ENCODE assay signal across 3 cellular contexts in the genomic region with DNA sequence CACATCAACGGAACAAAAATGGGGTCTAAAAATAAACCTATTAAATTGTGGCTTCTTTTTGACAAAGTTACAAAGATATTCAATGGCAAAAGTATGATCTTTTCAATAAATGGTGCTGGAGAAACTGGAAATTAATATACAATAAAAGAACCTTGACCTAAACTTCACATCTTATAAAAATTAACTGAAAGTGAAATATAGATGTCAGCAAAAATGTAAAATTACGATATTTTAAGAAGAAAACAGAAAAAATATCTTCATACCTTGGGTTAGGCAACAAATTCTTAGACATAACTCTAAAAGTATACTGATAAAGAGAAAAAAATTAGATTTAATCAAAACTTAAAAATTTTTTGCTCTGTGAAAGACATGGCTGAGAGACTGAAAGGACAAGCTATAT.
TF ChIP-seq lines count a peak whose summit lies in the region.

No MANE protein-coding gene starts in this region.

TF ChIP-seq in A549, 52 proteins besides CTCF, POLR2A, EP300 and RAD21:
- TF ChIP-seq MAFK (IDR thresholded peaks at IDR 0.05; ENCODE audit: partially characterized antibody) (peak; percentile 50), JUNB (IDR thresholded peaks at IDR 0.05) (no peak)

TF ChIP-seq in IMR-90, 13 proteins besides CTCF, POLR2A, EP300 and RAD21:
- TF ChIP-seq MAZ (IDR thresholded peaks at IDR 0.05; ENCODE audit: borderline replicate concordance, low read depth, low read length), result no peak
- TF ChIP-seq MAFK (IDR thresholded peaks at IDR 0.05; ENCODE audit: low read depth, low read length), result peak; percentile 57
TF ChIP-seq in IMR-90: peak in this region for 1.

TF ChIP-seq in K562, 482 proteins besides CTCF, POLR2A, EP300 and RAD21:
- TF ChIP-seq MAFF (IDR thresholded peaks at IDR 0.05; ENCODE audit: low read length), result peak; percentile 21; the same call in 1 of the 2 replicates
- peak; percentile 61 for TF ChIP-seq C11orf30 (IDR thresholded peaks at IDR 0.05; ENCODE audit: low read depth)
- TF ChIP-seq NCOA1 (IDR thresholded peaks at IDR 0.05; ENCODE audit: low read depth), result no peak
- TF ChIP-seq MAFK (IDR thresholded peaks at IDR 0.05; ENCODE audit: low read length), result peak; percentile 44
- TF ChIP-seq ZNF316 (IDR thresholded peaks at IDR 0.05), result peak; percentile 84
